29 cellular contexts compared by ENCODE assay signal in the genomic region with DNA sequence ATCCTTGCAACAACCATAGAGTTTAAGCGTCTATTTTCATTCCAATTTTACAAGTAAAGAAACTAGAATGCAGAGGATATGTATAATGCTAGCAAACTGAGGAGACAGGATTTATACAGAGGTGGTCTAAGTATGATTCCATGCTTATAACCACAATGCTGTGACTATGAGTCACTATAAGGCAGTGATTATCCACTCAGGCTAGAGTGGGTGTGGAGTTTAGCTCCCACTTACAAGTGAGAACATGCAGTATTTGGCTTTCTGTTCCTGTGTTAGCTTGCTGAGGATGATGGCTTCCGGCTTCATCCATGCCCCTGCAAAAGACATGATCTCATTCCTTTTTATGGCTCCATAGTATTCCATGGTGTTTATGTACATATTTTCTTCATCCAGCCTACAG. TPM values are rescaled to one million over a fixed set of nuclear protein-coding genes. Genes with fewer than 3 reads are reported as not detected.
A peak's percentile ranks its signal among the peaks of the same experiment; 100 is the strongest.
DNase-seq lines count a peak whose midpoint lies in the region; ATAC-seq, FAIRE-seq and TF ChIP-seq lines count a peak whose summit lies in the region.
"Had no signal": no experiment of that assay in that cellular context is flagged by ENCODE, and none has a peak within 500 bp of the region (broad histone marks: within the 10 kb centered on the region; RNA-seq: fewer than 3 reads in every experiment).

No MANE protein-coding gene starts in this region.

- H3K9me3 ChIP-seq in psoas muscle: no peaks in the 10 kb centered on the region
- H3K9me3 ChIP-seq: Caco-2, left ventricle myocardium inferior, transverse colon had no signal

- 73 to 88% (median 86%) methylated on average over 2 of the region's 2 CpGs for WGBS in psoas muscle, 3 donors

- H3K4me1 ChIP-seq in foreskin keratinocyte (peaks cover 4% of the 10 kb centered on the region), psoas muscle (no peaks in the 10 kb centered on the region)
- H3K4me1 ChIP-seq: Caco-2, left ventricle myocardium inferior, transverse colon had no signal

- no peaks in the 10 kb centered on the region for H3K36me3 ChIP-seq in psoas muscle (ENCODE audit: insufficient read depth in 1 of 2, low read depth in 1 of 2)
- H3K36me3 ChIP-seq: left ventricle myocardium inferior, transverse colon had no signal

- intact Hi-C loops in psoas muscle (cut with DNase I): no loop called here

- FAIRE-seq in colon (lab: Jason Lieb, UNC): peak; percentile 41
- FAIRE-seq: HTR-8/SVneo had no signal

- ATAC-seq in foreskin keratinocyte: no peak
- ATAC-seq in GM21717 (IDR thresholded peaks at IDR 0.05; ENCODE audit: unreplicated experiment): no peak
- ATAC-seq in psoas muscle: no peak
- ATAC-seq: stimulated activated effector memory CD8-positive, alpha-beta T cell treated with anti-CD3 and anti-CD28 coated beads, Interleukin-12 subunit alpha, Interleukin-12 subunit beta, amount 100 ng/mL, for 72 hours had no signal

- TF ChIP-seq CTCF in foreskin keratinocyte (conservative IDR thresholded peaks at IDR 0.05): no peak
- no peak for TF ChIP-seq CTCF in psoas muscle (IDR thresholded peaks at IDR 0.05)

- no peaks in the 10 kb centered on the region for H3K27me3 ChIP-seq in foreskin keratinocyte
- H3K27me3 ChIP-seq in psoas muscle (ENCODE audit: insufficient read depth in 3 of 3, low read length in 2 of 3): no peaks in the 10 kb centered on the region
- H3K27me3 ChIP-seq: transverse colon had no signal

- DNase-seq in EL (peak; percentile 15), RPMI7951 (ENCODE audit: low read depth) (peak; percentile 28), foreskin keratinocyte (peak; percentile 9 to 42), NCI-H1105 treated with DMSO at 0.1 percent for 48 hours (lab: John Stamatoyannopoulos, UW) (no peak), NCI-H1105 (lab: John Stamatoyannopoulos, UW) (no peak), psoas muscle (no peak)
- DNase-seq: activated CD4-positive, alpha-beta T cell treated with anti-CD3 and anti-CD28 coated beads for 48 hours; activated CD8-positive, alpha-beta memory T cell treated with anti-CD3 and anti-CD28 coated beads for 24 hours; activated naive CD4-positive, alpha-beta T cell treated with anti-CD3 and anti-CD28 coated beads, Interleukin-2, amount 50 U/mL, for 16 hours; activated T-cell treated with anti-CD3 and anti-CD28 coated beads for 4 hours; amniotic stem cell; Caco-2; DMS53; GF-D8; glutamatergic neuron; KBM-7; left ventricle myocardium inferior; mesendoderm; MM.1S; NCI-H1436; NCI-H345; SHP77 treated with DMSO at 0.1 percent for 48 hours; T-helper 9 cell; transverse colon had no signal

- H3K27ac ChIP-seq in foreskin keratinocyte (no peak overlapping the region), psoas muscle (no peak overlapping the region)
- H3K27ac ChIP-seq: C4-2B, left ventricle myocardium inferior, transverse colon had no signal

- H3K4me3 ChIP-seq in psoas muscle: no peak overlapping the region
- H3K4me3 ChIP-seq: left ventricle myocardium inferior, transverse colon had no signal

RNA-seq across cellular contexts. Expression of a gene that starts 41.6 kb away (rescaled TPM):
- total RNA-seq in RPMI7951 (2014; rRNA removed; shearing (Covaris generic)): 0.72 and 1.6 TPM in 2 replicates
- total RNA-seq in foreskin keratinocyte (1.7 and 2.9 TPM in 2 replicates), psoas muscle (1 to 10 TPM in 2 of 4 donors, under 1 TPM in 2; 0.21 to 5.9 (median 1.1) TPM)
- polyA plus RNA-seq in foreskin keratinocyte (0.75 and 0.91 TPM in 2 replicates), psoas muscle (under 1 TPM; 0.03 to 0.08 (median 0.04) TPM)
- total RNA-seq: Caco-2 had no signal

Comparison
In these comparisons a context has a peak if more than half of its experiments do, and no peak if none do; other contexts are left out.
1. DNase-seq: peak in EL (single experiment), RPMI7951 (single experiment) and foreskin keratinocyte (2 of 2); none in NCI-H1105 treated with DMSO at 0.1 percent for 48 hours (single experiment), NCI-H1105 (single experiment) and psoas muscle (0 of 2).